ENCODE assay signal across 8 cellular contexts in genomic region chr13:44141213-44141724, GRCh38.
DNase-seq lines count a peak whose midpoint lies in the region; ATAC-seq and TF ChIP-seq lines count a peak whose summit lies in the region.

No MANE protein-coding gene starts in this region.

- CTCF ChIA-PET in HEK293 (lab: Yijun Ruan, JAX), result interaction anchor here (1.2 kb wide), 1 partner anchor 233 kb away, joined by 3 read pairs; no protein-coding TSS in a partner anchor

- POLR2A ChIA-PET in HEK293 (lab: Yijun Ruan, JAX), result interaction anchor here (0.9 to 2.0 kb wide), 4 partner anchors 11 to 296 kb away, joined by 3 to 11 read pairs (median 4); no protein-coding TSS in a partner anchor

- no peaks in the 10 kb centered on the region for H3K36me3 Mint-ChIP-seq in activated naive CD8-positive, alpha-beta T cell treated with anti-CD3 and anti-CD28 coated beads for 36 hours

- H3K36me3 ChIP-seq in HEK293 (ENCODE audit: control insufficient read depth in 2 of 2, insufficient read depth in 1 of 2, low read length in 2 of 2), result no peaks in the 10 kb centered on the region

- peak overlapping the region; percentile 48 for H3K4me3 ChIP-seq in HEK293 (ENCODE audit: low read depth, low read length)

- TF ChIP-seq CTCF in 22Rv1 (IDR thresholded peaks at IDR 0.05) (no peak), HEK293 (tag by site-specific recombination; IDR thresholded peaks at IDR 0.05) (no peak)

- no peak for DNase-seq in activated naive CD8-positive, alpha-beta T cell treated with anti-CD3 and anti-CD28 coated beads for 36 hours
- DNase-seq in iPS-NIHi11 (ENCODE audit: low spot score), result peak; percentile 29
- DNase-seq in stimulated activated naive CD8-positive, alpha-beta T cell treated with anti-CD3 and anti-CD28 coated beads, Interleukin-15, Interleukin-2, amounts not matched to agents 100 U/mL and 50 U/mL, for 24 hours, result peak; percentile 11
- DNase-seq in cerebellar nuclear complex (lab: John Stamatoyannopoulos, UW), result no peak
- DNase-seq in GOT3 (lab: John Stamatoyannopoulos, UW), result no peak

- ATAC-seq in stimulated activated naive CD8-positive, alpha-beta T cell treated with anti-CD3 and anti-CD28 coated beads, Interleukin-15, Interleukin-2, amounts not matched to agents 100 U/mL and 50 U/mL, for 24 hours, result no peak
- ATAC-seq in GM18873 (IDR thresholded peaks at IDR 0.05; ENCODE audit: low FRiP score, unreplicated experiment), result no peak

- peaks cover 25% of the 10 kb centered on the region for H3K4me1 Mint-ChIP-seq in activated naive CD8-positive, alpha-beta T cell treated with anti-CD3 and anti-CD28 coated beads for 36 hours

- peak overlapping the region; percentile 87 for H3K27ac Mint-ChIP-seq in activated naive CD8-positive, alpha-beta T cell treated with anti-CD3 and anti-CD28 coated beads for 36 hours

- H3K27ac ChIP-seq in 22Rv1 (peak overlapping the region; percentile 98), HEK293 (ENCODE audit: extremely low read depth, low read depth, low read length) (peak overlapping the region; percentile 92)

- H3K27me3 Mint-ChIP-seq in activated naive CD8-positive, alpha-beta T cell treated with anti-CD3 and anti-CD28 coated beads for 36 hours, result no peaks in the 10 kb centered on the region

- no peaks in the 10 kb centered on the region for H3K9me3 Mint-ChIP-seq in activated naive CD8-positive, alpha-beta T cell treated with anti-CD3 and anti-CD28 coated beads for 36 hours

- H3K9me3 ChIP-seq in HEK293 (ENCODE audit: control insufficient read depth, insufficient read depth, low read depth, low read length), result no peaks in the 10 kb centered on the region

- peak overlapping the region; percentile 89 for H3K4me3 Mint-ChIP-seq in activated naive CD8-positive, alpha-beta T cell treated with anti-CD3 and anti-CD28 coated beads for 36 hours

- peaks cover 9% of the 10 kb centered on the region; the same call in 1 of the 2 replicates for H3K4me1 ChIP-seq in HEK293 (ENCODE audit: control insufficient read depth, insufficient read depth, low read length)

TF ChIP-seq in HEK293, 187 proteins besides CTCF, POLR2A, EP300 and RAD21 (continues in another document):
- TF ChIP-seq ZNF792 (tag by site-specific recombination; IDR thresholded peaks at IDR 0.05), result no peak
- no peak for TF ChIP-seq ZNF280D (tag by site-specific recombination; IDR thresholded peaks at IDR 0.05)
- TF ChIP-seq REPIN1 (tag by site-specific recombination; IDR thresholded peaks at IDR 0.05; ENCODE audit: low read depth), result no peak
- TF ChIP-seq ZNF132 (tag by site-specific recombination; IDR thresholded peaks at IDR 0.05; ENCODE audit: borderline replicate concordance), result no peak
- no peak for TF ChIP-seq KLF7 (tag by site-specific recombination; IDR thresholded peaks at IDR 0.05; ENCODE audit: borderline replicate concordance)
- TF ChIP-seq ZIC2 (tag by site-specific recombination; IDR thresholded peaks at IDR 0.05), result no peak
- TF ChIP-seq ZBTB49 (tag by site-specific recombination; IDR thresholded peaks at IDR 0.05; ENCODE audit: low read depth), result no peak
- TF ChIP-seq ZNF18 (tag by site-specific recombination; IDR thresholded peaks at IDR 0.05), result no peak
- peak; percentile 31; the same call in 1 of the 2 replicates for TF ChIP-seq IKZF3 (tag by site-specific recombination; IDR thresholded peaks at IDR 0.05)
- peak; percentile 71 for TF ChIP-seq INSM2 (tag by site-specific recombination; IDR thresholded peaks at IDR 0.05)
- TF ChIP-seq ZNF664 (tag by site-specific recombination; IDR thresholded peaks at IDR 0.05), result no peak
- no peak for TF ChIP-seq ZNF24 (tag by site-specific recombination; IDR thresholded peaks at IDR 0.05)
- no peak for TF ChIP-seq ZNF341 (tag by site-specific recombination; IDR thresholded peaks at IDR 0.05; ENCODE audit: low read depth)
- TF ChIP-seq ZNF530 (tag by site-specific recombination; IDR thresholded peaks at IDR 0.05; ENCODE audit: low read depth), result no peak
- no peak for TF ChIP-seq ZNF488 (tag by site-specific recombination; IDR thresholded peaks at IDR 0.05)
- TF ChIP-seq ZNF426 (tag by site-specific recombination; IDR thresholded peaks at IDR 0.05), result no peak
- no peak for TF ChIP-seq ZNF112 (tag by site-specific recombination; IDR thresholded peaks at IDR 0.05)
- TF ChIP-seq ZFP37 (tag by site-specific recombination; IDR thresholded peaks at IDR 0.05), result 0 out of 2 replicates have a peak, but pooled peaks have one; percentile 75
- TF ChIP-seq HOXD13 (CRISPR knock-in tag; IDR thresholded peaks at IDR 0.05; ENCODE audit: borderline replicate concordance), result no peak

Comparison
In these comparisons a context has a peak if more than half of its experiments do, and no peak if none do; other contexts are left out.
1. DNase-seq: peak in iPS-NIHi11 (single experiment) and stimulated activated naive CD8-positive, alpha-beta T cell treated with anti-CD3 and anti-CD28 coated beads, Interleukin-15, Interleukin-2, amounts not matched to agents 100 U/mL and 50 U/mL, for 24 hours (single experiment); none in activated naive CD8-positive, alpha-beta T cell treated with anti-CD3 and anti-CD28 coated beads for 36 hours (single experiment), cerebellar nuclear complex (0 of 2) and GOT3 (single experiment).